In the genomic region with DNA sequence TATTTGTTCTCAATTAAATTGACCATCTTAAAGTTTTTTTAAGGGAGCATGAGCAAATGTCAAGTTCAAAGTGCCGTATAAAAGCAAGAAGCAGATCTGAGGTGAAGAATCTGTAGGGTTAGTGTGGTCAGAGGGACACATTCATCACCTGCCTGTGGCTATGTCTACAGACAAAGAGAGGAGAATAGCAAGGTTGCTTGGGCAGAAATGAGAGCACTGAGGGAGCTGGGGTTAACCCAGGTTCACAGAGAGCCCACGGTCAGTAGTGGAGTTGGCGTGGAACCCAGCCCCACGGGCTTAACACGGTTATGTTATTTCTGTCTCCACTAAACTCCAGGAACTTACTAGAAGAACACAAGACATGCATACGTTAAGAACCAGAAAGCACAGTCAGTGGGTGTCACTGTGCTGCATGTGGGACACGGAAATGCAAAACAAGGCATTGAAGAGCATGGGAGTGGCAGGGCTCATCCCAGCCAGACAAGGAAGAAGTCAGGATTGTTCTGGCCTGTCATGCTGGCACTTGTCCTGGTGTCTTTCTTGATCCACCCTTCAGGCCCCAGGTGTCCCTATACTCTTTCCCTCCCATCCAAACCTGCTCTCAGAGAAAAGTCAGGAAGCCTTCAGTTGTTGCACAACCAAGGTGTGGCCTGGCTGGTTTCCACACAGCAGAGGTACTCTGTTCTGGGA, we compare ENCODE assay signal across 16 cellular contexts.
DNase-seq lines count a peak whose midpoint lies in the region; ATAC-seq and TF ChIP-seq lines count a peak whose summit lies in the region.
"Had no signal": no experiment of that assay in that cellular context is flagged by ENCODE, and none has a peak within 500 bp of the region (broad histone marks: within the 10 kb centered on the region; RNA-seq: fewer than 3 reads in every experiment).

No MANE protein-coding gene starts in this region.

- H3K4me1 Mint-ChIP-seq in GM23338 (no peaks in the 10 kb centered on the region), T-helper 17 cell (peaks cover 7% of the 10 kb centered on the region)
- peaks cover 44% of the 10 kb centered on the region for H3K4me1 Mint-ChIP-seq in dendritic cell treated with granulocyte-macrophage colony-stimulating factor and Interleukin-4, amounts not matched to agents 40 ng/mL and 50 ng/mL, for 4 days (ENCODE audit: low read depth)

- no peaks in the 10 kb centered on the region for H3K9me2 ChIP-seq in GM23338 (ENCODE audit: insufficient read depth)

- H3K36me3 Mint-ChIP-seq in GM23338 (ENCODE audit: low read depth) (no peaks in the 10 kb centered on the region), T-helper 17 cell (ENCODE audit: low read depth) (peaks cover 2% of the 10 kb centered on the region)
- no peaks in the 10 kb centered on the region for H3K36me3 Mint-ChIP-seq in dendritic cell treated with granulocyte-macrophage colony-stimulating factor and Interleukin-4, amounts not matched to agents 40 ng/mL and 50 ng/mL, for 4 days (ENCODE audit: low read depth)
- H3K36me3 Mint-ChIP-seq: naive thymus-derived CD8-positive, alpha-beta T cell had no signal

- no peaks in the 10 kb centered on the region for H3F3A ChIP-seq in GM23338 (replicated peaks; ENCODE audit: low read depth)

- no peaks in the 10 kb centered on the region for H3K79me2 ChIP-seq in GM23338 (replicated peaks; ENCODE audit: insufficient read depth)

- no peaks in the 10 kb centered on the region for H4K20me1 ChIP-seq in GM23338 (replicated peaks; ENCODE audit: insufficient read depth)

- TF ChIP-seq CTCF in GM23338 (conservative IDR thresholded peaks at IDR 0.05; ENCODE audit: low read depth in 2 of 2) (no peak), neutrophil (IDR thresholded peaks at IDR 0.05) (no peak)

- H3K4me1 ChIP-seq in GM23338 (ENCODE audit: insufficient read depth) (no peaks in the 10 kb centered on the region), neutrophil (ENCODE audit: control insufficient read depth in 1 of 2, insufficient read depth in 1 of 2, low read depth in 1 of 2, low read length in 1 of 2) (peaks cover 53 to 60% of the 10 kb centered on the region in 2 experiments)
- H3K4me1 ChIP-seq: left ventricle myocardium inferior had no signal

- H3K9me3 ChIP-seq in neutrophil: no peaks in the 10 kb centered on the region
- H3K9me3 ChIP-seq in T-helper 17 cell (ENCODE audit: control insufficient read depth, low read length, poor library complexity, severe bottlenecking): no peaks in the 10 kb centered on the region

- H3K4me3 ChIP-seq in GM23338: no peak overlapping the region
- H3K4me3 ChIP-seq in neutrophil (ENCODE audit: low read depth in 1 of 2, low read length in 1 of 2): no peak overlapping the region
- H3K4me3 ChIP-seq: left ventricle myocardium inferior had no signal

- H3K4me3 Mint-ChIP-seq in GM23338 (no peak overlapping the region), T-helper 17 cell (no peak overlapping the region)
- no peak overlapping the region for H3K4me3 Mint-ChIP-seq in dendritic cell treated with granulocyte-macrophage colony-stimulating factor and Interleukin-4, amounts not matched to agents 40 ng/mL and 50 ng/mL, for 4 days
- H3K4me3 Mint-ChIP-seq: naive thymus-derived CD8-positive, alpha-beta T cell; T-helper 1 cell treated with Interleukin-12 subunit alpha and Interleukin-12 subunit beta and Interleukin-4 antibody, amounts not matched to agents 30 μg/mL and 1 μg/mL, for 36 hours had no signal

- H3K27me3 Mint-ChIP-seq in GM23338 (ENCODE audit: insufficient read depth, low read depth, poor library complexity) (no peaks in the 10 kb centered on the region), T-helper 17 cell (peaks cover 5% of the 10 kb centered on the region)
- H3K27me3 Mint-ChIP-seq in dendritic cell treated with granulocyte-macrophage colony-stimulating factor and Interleukin-4, amounts not matched to agents 40 ng/mL and 50 ng/mL, for 4 days: no peaks in the 10 kb centered on the region
- H3K27me3 Mint-ChIP-seq: naive thymus-derived CD8-positive, alpha-beta T cell; progenitor cell of endocrine pancreas had no signal

- H3K27ac Mint-ChIP-seq in GM23338 (no peak overlapping the region), T-helper 17 cell (no peak overlapping the region)
- H3K27ac Mint-ChIP-seq in dendritic cell treated with granulocyte-macrophage colony-stimulating factor and Interleukin-4, amounts not matched to agents 40 ng/mL and 50 ng/mL, for 4 days: peak overlapping the region; percentile 39
- H3K27ac Mint-ChIP-seq: progenitor cell of endocrine pancreas; T-helper 1 cell treated with Interleukin-12 subunit alpha and Interleukin-12 subunit beta and Interleukin-4 antibody, amounts not matched to agents 30 μg/mL and 1 μg/mL, for 36 hours had no signal

- H3K27ac ChIP-seq in GM23338 (ENCODE audit: low read depth): no peak overlapping the region
- H3K27ac ChIP-seq in neutrophil: peak overlapping the region; percentile 33
- H3K27ac ChIP-seq: brain microvascular endothelial cell, left ventricle myocardium inferior had no signal

- ATAC-seq in GM23338 (no peak), T-helper 17 cell (no peak), HG03460 (IDR thresholded peaks at IDR 0.05; ENCODE audit: unreplicated experiment) (no peak), GM21528 (IDR thresholded peaks at IDR 0.05; ENCODE audit: low FRiP score, unreplicated experiment) (no peak)
- ATAC-seq: naive thymus-derived CD8-positive, alpha-beta T cell had no signal

- H2AFZ ChIP-seq in GM23338: peak overlapping the region; percentile 69; the same call in 1 of the 2 replicates

- H3K4me2 ChIP-seq in GM23338: no peak overlapping the region

- peaks cover 4% of the 10 kb centered on the region; the same call in 1 of the 3 replicates for H3K9me3 Mint-ChIP-seq in GM23338
- no peaks in the 10 kb centered on the region for H3K9me3 Mint-ChIP-seq in dendritic cell treated with granulocyte-macrophage colony-stimulating factor and Interleukin-4, amounts not matched to agents 40 ng/mL and 50 ng/mL, for 4 days

- intact Hi-C loops in dendritic cell treated with granulocyte-macrophage colony-stimulating factor and Interleukin-4, amounts not matched to agents 40 ng/mL and 50 ng/mL, for 4 days (cut with micrococcal nuclease): no loop called here

- DNase-seq in GM23338 (ENCODE audit: low spot score) (no peak), LoVo (ENCODE audit: low spot score) (peak; percentile 32), COLO668 (lab: John Stamatoyannopoulos, UW; ENCODE audit: unreplicated experiment) (no peak), T-helper 17 cell (no peak)
- DNase-seq: activated naive CD4-positive, alpha-beta T cell treated with anti-CD3 and anti-CD28 coated beads, Interleukin-2, amount 50 U/mL, for 16 hours; brain microvascular endothelial cell; Calu3; left ventricle myocardium inferior; naive thymus-derived CD8-positive, alpha-beta T cell; NCI-H2081 treated with DMSO at 0.1 percent for 48 hours had no signal

- no peaks in the 10 kb centered on the region for H3K27me3 ChIP-seq in GM23338 (ENCODE audit: insufficient read depth)
- no peaks in the 10 kb centered on the region for H3K27me3 ChIP-seq in neutrophil
- H3K27me3 ChIP-seq: brain microvascular endothelial cell had no signal

- H3K36me3 ChIP-seq in GM23338 (ENCODE audit: insufficient read depth): no peaks in the 10 kb centered on the region
- no peaks in the 10 kb centered on the region for H3K36me3 ChIP-seq in neutrophil
- H3K36me3 ChIP-seq: brain microvascular endothelial cell, left ventricle myocardium inferior had no signal

TF ChIP-seq in GM23338, 12 proteins besides CTCF, POLR2A, EP300 and RAD21 (continues in another document):
- no peak for TF ChIP-seq CREB1 (CRISPR knock-in tag; IDR thresholded peaks at IDR 0.05; ENCODE audit: low read depth)
- TF ChIP-seq, protein P1, sequence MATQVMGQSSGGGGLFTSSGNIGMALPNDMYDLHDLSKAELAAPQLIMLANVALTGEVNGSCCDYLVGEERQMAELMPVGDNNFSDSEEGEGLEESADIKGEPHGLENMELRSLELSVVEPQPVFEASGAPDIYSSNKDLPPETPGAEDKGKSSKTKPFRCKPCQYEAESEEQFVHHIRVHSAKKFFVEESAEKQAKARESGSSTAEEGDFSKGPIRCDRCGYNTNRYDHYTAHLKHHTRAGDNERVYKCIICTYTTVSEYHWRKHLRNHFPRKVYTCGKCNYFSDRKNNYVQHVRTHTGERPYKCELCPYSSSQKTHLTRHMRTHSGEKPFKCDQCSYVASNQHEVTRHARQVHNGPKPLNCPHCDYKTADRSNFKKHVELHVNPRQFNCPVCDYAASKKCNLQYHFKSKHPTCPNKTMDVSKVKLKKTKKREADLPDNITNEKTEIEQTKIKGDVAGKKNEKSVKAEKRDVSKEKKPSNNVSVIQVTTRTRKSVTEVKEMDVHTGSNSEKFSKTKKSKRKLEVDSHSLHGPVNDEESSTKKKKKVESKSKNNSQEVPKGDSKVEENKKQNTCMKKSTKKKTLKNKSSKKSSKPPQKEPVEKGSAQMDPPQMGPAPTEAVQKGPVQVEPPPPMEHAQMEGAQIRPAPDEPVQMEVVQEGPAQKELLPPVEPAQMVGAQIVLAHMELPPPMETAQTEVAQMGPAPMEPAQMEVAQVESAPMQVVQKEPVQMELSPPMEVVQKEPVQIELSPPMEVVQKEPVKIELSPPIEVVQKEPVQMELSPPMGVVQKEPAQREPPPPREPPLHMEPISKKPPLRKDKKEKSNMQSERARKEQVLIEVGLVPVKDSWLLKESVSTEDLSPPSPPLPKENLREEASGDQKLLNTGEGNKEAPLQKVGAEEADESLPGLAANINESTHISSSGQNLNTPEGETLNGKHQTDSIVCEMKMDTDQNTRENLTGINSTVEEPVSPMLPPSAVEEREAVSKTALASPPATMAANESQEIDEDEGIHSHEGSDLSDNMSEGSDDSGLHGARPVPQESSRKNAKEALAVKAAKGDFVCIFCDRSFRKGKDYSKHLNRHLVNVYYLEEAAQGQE (IDR thresholded peaks at IDR 0.05; ENCODE audit: unreplicated experiment): no peak
